ENCODE assay signal across 1 cellular context in the genomic region with DNA sequence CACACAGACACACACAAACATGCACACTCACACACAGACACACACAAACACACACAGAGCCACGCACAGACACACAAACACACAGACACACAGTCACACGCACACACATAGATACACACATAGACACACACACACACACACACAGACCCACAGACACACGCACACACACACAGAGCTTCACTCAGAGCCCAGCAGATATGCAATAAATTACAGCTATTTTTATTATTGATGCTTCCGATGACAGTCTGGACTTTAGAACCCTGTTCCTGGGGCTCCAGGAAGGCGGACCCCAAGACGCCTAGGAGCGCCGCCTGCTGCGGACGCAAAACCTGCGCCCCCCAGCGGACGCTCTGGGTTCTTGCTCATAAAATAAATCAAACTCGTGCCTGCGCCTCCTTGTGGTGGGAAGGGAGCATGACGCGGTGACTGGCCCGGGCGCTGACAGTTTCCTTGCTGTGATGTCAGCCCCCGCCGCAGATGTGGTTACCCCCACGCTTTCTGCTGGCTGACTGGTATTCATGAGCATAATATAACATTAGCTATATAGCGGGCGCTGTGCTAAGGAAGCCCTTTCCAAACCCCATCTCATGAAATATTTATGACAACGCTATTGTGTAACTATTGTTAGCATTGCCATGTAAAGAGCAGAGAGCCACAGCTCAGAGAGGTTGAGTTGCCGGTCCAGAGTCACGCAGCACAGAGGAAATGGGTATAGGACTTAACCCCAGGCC.
TF ChIP-seq lines count a peak whose summit lies in the region.

No MANE protein-coding gene starts in this region.

TF ChIP-seq in GM12878, 131 proteins besides CTCF, POLR2A, EP300 and RAD21 (continued from another document):
- TF ChIP-seq ZBTB40 (IDR thresholded peaks at IDR 0.05; ENCODE audit: borderline replicate concordance), result no peak
- 0 out of 2 replicates have a peak, but pooled peaks have one; percentile 19 for TF ChIP-seq ZNF24 (IDR thresholded peaks at IDR 0.05)
- TF ChIP-seq BRCA1 (IDR thresholded peaks at IDR 0.05; ENCODE audit: low read depth, low read length), result no peak
- TF ChIP-seq RB1 (IDR thresholded peaks at IDR 0.05; ENCODE audit: borderline replicate concordance), result peak; percentile 86; the same call in 1 of the 2 replicates
- peak; percentile 40; the same call in 1 of the 2 replicates for TF ChIP-seq EED (IDR thresholded peaks at IDR 0.05; ENCODE audit: low read depth)
- peak; percentile 99 for TF ChIP-seq HDGF (IDR thresholded peaks at IDR 0.05)
- TF ChIP-seq ZNF274 (IDR thresholded peaks at IDR 0.05; ENCODE audit: insufficient read depth, insufficient read length), result no peak
- TF ChIP-seq BMI1 (IDR thresholded peaks at IDR 0.05; ENCODE audit: borderline replicate concordance), result no peak
- peak; percentile 90 for TF ChIP-seq YY1 (IDR thresholded peaks at IDR 0.05; ENCODE audit: low read depth, low read length)
- peak; percentile 78; the same call in 1 of the 2 replicates for TF ChIP-seq YBX1 (IDR thresholded peaks at IDR 0.05)
- TF ChIP-seq POU2F2 (IDR thresholded peaks at IDR 0.05; ENCODE audit: borderline replicate concordance, low read depth, low read length), result peak; percentile 73; the same call in 1 of the 3 replicates
- TF ChIP-seq RELA (IDR thresholded peaks at IDR 0.05; ENCODE audit: borderline replicate concordance, partially characterized antibody), result peak; percentile 65
- no peak for TF ChIP-seq CEBPB (IDR thresholded peaks at IDR 0.05; ENCODE audit: borderline replicate concordance in 1 of 2, low read depth in 2 of 2, low read length in 2 of 2)
- no peak for TF ChIP-seq KDM1A (IDR thresholded peaks at IDR 0.05; ENCODE audit: borderline replicate concordance)
- TF ChIP-seq RBBP5 (conservative IDR thresholded peaks at IDR 0.05), result no peak
- TF ChIP-seq NR2C1 (IDR thresholded peaks at IDR 0.05), result no peak
- 0 out of 2 replicates have a peak, but pooled peaks have one; percentile 27 for TF ChIP-seq ESRRA (IDR thresholded peaks at IDR 0.05; ENCODE audit: low read length)
- TF ChIP-seq LARP7 (IDR thresholded peaks at IDR 0.05), result 0 out of 2 replicates have a peak, but pooled peaks have one; percentile 59
- TF ChIP-seq KLF5 (IDR thresholded peaks at IDR 0.05; ENCODE audit: partially characterized antibody), result peak; percentile 85
- TF ChIP-seq PBX3 (IDR thresholded peaks at IDR 0.05; ENCODE audit: insufficient replicate concordance, low read depth, low read length), result peak; percentile 8
- peak; percentile 92 for TF ChIP-seq ATF7 (IDR thresholded peaks at IDR 0.05; ENCODE audit: low read depth)
- TF ChIP-seq CHD4 (IDR thresholded peaks at IDR 0.05), result no peak
- no peak for TF ChIP-seq SUZ12 (IDR thresholded peaks at IDR 0.05; ENCODE audit: unreplicated experiment)
- TF ChIP-seq TBL1XR1 (IDR thresholded peaks at IDR 0.05; ENCODE audit: low read depth, low read length), result peak; percentile 65; the same call in 1 of the 2 replicates
